8 cellular contexts compared by ENCODE assay signal in the genomic region with DNA sequence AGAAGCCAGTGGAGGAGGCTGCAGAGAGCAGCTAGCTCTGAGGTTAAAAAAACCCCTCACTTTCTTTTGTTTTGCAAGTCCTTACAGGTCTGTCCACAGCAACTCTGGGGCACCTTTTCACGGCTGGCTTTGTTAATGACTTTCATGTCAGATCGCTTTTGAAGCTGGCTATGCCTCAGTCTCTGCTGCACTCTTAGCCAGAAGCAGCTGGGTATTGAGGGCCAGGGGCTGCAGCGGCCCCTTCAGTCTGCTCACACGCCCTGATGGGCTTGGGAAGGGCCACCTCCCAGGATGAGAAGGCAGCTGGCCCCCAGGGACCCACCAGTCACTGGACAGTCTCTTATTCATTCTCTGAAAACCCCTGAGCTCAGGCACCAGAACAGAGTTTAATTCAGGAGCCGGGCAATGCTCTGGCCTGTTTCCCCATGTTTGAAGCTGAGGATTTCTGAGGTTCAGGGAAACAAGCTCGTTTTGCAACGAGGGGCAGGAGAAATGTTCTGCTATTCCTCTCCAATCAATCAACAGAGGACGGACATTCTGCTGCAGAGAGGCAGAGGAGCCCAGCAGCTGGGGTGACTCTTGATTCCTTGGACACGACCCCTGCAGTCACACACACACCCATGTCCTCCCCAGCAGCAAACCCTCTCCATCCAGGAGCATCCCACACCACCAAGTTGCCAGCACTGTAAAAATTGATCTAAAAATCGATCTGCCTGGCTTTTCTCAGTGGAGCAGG. TPM values are rescaled to one million over a fixed set of nuclear protein-coding genes. Genes with fewer than 3 reads are reported as not detected.
DNase-seq lines count a peak whose midpoint lies in the region; ATAC-seq and TF ChIP-seq lines count a peak whose summit lies in the region.

No MANE protein-coding gene starts in this region.

- peak overlapping the region; percentile 13 for H3K27ac Mint-ChIP-seq in activated naive CD8-positive, alpha-beta T cell
- no peak overlapping the region for H3K27ac Mint-ChIP-seq in activated naive CD8-positive, alpha-beta T cell treated with anti-CD3 and anti-CD28 coated beads, Interleukin-2, amount 50 U/mL, for 24 hours

- no peak for TF ChIP-seq POLR2A in transverse colon (IDR thresholded peaks at IDR 0.05)

- in situ Hi-C loops in transverse colon (cut with MboI; ENCODE audit: low pct_ligation_motif_present in 1 of 4, low pct_unique_long_range_greater_than_20kb in 1 of 4, low sequenced_read_pairs in 3 of 4) = no loop called here

- no peak for TF ChIP-seq CTCF in ascending aorta (IDR thresholded peaks at IDR 0.05)
- no peak for TF ChIP-seq CTCF in transverse colon (IDR thresholded peaks at IDR 0.05)

- no peak for ATAC-seq in activated naive CD8-positive, alpha-beta T cell treated with anti-CD3 and anti-CD28 coated beads, Interleukin-2, amount 50 U/mL, for 24 hours

- intact Hi-C loops in ascending aorta (cut with DNase I) (loop anchor here (2.0 kb wide), 1 partner anchor 39 kb away; a partner anchor contains a TSS), transverse colon (cut with DNase I; ENCODE audit: low total_unique reads) (no loop called here)

- H3K27ac ChIP-seq in ascending aorta = peak overlapping the region; percentile 77 to 78
- H3K27ac ChIP-seq in transverse colon = peak overlapping the region; percentile 63 to 75 (median 72)

- peaks cover 15 to 22% of the 10 kb centered on the region in 2 donors for H3K4me1 ChIP-seq in ascending aorta
- peaks cover 21 to 58% (median 30%) of the 10 kb centered on the region in 4 donors for H3K4me1 ChIP-seq in transverse colon

- H3K36me3 ChIP-seq in ascending aorta (no peaks in the 10 kb centered on the region), transverse colon (no peaks in the 10 kb centered on the region)

- H3K4me1 Mint-ChIP-seq in activated naive CD8-positive, alpha-beta T cell (ENCODE audit: low read depth) = peaks cover 48% of the 10 kb centered on the region
- H3K4me1 Mint-ChIP-seq in activated naive CD8-positive, alpha-beta T cell treated with anti-CD3 and anti-CD28 coated beads, Interleukin-2, amount 50 U/mL, for 24 hours = peaks cover 41% of the 10 kb centered on the region

- H3K36me3 Mint-ChIP-seq in activated naive CD8-positive, alpha-beta T cell = no peaks in the 10 kb centered on the region
- H3K36me3 Mint-ChIP-seq in activated naive CD8-positive, alpha-beta T cell treated with anti-CD3 and anti-CD28 coated beads, Interleukin-2, amount 50 U/mL, for 24 hours (ENCODE audit: low read depth) = no peaks in the 10 kb centered on the region

- H3K4me3 ChIP-seq in ascending aorta = no peak overlapping the region
- no peak overlapping the region for H3K4me3 ChIP-seq in transverse colon

- peak overlapping the region; percentile 86 for H3K4me3 Mint-ChIP-seq in activated naive CD8-positive, alpha-beta T cell
- no peak overlapping the region for H3K4me3 Mint-ChIP-seq in activated naive CD8-positive, alpha-beta T cell treated with anti-CD3 and anti-CD28 coated beads, Interleukin-2, amount 50 U/mL, for 24 hours

- no peak for DNase-seq in activated naive CD8-positive, alpha-beta T cell treated with anti-CD3 and anti-CD28 coated beads, Interleukin-2, amount 50 U/mL, for 24 hours
- DNase-seq in ascending aorta (ENCODE audit: low spot score in 2 of 2) (peak in 1 of 2 donors; percentile 7), midbrain (lab: John Stamatoyannopoulos, UW) (peak; percentile 40), transverse colon (no peak), NCI-H510A (lab: John Stamatoyannopoulos, UW) (no peak), MV-4-11 (lab: John Stamatoyannopoulos, UW) (no peak), pons (ENCODE audit: low spot score) (no peak)

- no peaks in the 10 kb centered on the region for H3K9me3 Mint-ChIP-seq in activated naive CD8-positive, alpha-beta T cell (ENCODE audit: low read depth)
- no peaks in the 10 kb centered on the region for H3K9me3 Mint-ChIP-seq in activated naive CD8-positive, alpha-beta T cell treated with anti-CD3 and anti-CD28 coated beads, Interleukin-2, amount 50 U/mL, for 24 hours

- WGBS in transverse colon (ENCODE audit: low coverage in 1 of 2), 2 donors = 59 to 86% methylated on average over 1 to 10 of the region's 10 CpGs

- no peaks in the 10 kb centered on the region for H3K9me3 ChIP-seq in ascending aorta
- H3K9me3 ChIP-seq in transverse colon = no peaks in the 10 kb centered on the region

- H3K27me3 ChIP-seq in ascending aorta = no peaks in the 10 kb centered on the region
- H3K27me3 ChIP-seq in transverse colon = no peaks in the 10 kb centered on the region

- no peak for TF ChIP-seq EP300 in transverse colon (IDR thresholded peaks at IDR 0.05; ENCODE audit: low read depth)

- H3K27me3 Mint-ChIP-seq in activated naive CD8-positive, alpha-beta T cell = no peaks in the 10 kb centered on the region
- H3K27me3 Mint-ChIP-seq in activated naive CD8-positive, alpha-beta T cell treated with anti-CD3 and anti-CD28 coated beads, Interleukin-2, amount 50 U/mL, for 24 hours = no peaks in the 10 kb centered on the region

RNA-seq across cellular contexts. Expression of a gene that starts 31.0 kb away (rescaled TPM):
- total RNA-seq in ascending aorta (216 TPM), transverse colon (100 to 1,000 TPM in 1 of 4 donors, 10 to 100 TPM in 3; 59.1 to 108 (median 66.8) TPM)

RNA-seq across cellular contexts. Expression of a gene that starts 38.9 kb away (rescaled TPM):
- total RNA-seq in ascending aorta (2.0 TPM), transverse colon (1 to 10 TPM; 2.2 to 3.4 (median 2.8) TPM)

RNA-seq across cellular contexts. Expression of a gene that starts 39.1 kb away (rescaled TPM):
- 2.1 TPM for total RNA-seq in ascending aorta
- total RNA-seq in transverse colon = 10 to 100 TPM in 2 of 4 donors, 1 to 10 TPM in 2; 2.1 to 64.9 (median 7.3) TPM
